In genomic region chr4:76605099-76605563, GRCh38 we compare ENCODE assay signal across 1 cellular context.
TF ChIP-seq lines count a peak whose summit lies in the region.

No MANE protein-coding gene starts in this region.

TF ChIP-seq in WTC11, 78 proteins besides CTCF, POLR2A, EP300 and RAD21 (continued from another document):
- TF ChIP-seq AR (CRISPR knock-in tag; IDR thresholded peaks at IDR 0.05) (no peak), GRHL2 (CRISPR knock-in tag; IDR thresholded peaks at IDR 0.05; ENCODE audit: insufficient replicate concordance, severe bottlenecking) (no peak), USF2 (CRISPR knock-in tag; IDR thresholded peaks at IDR 0.05) (no peak), IRF2 (CRISPR knock-in tag; IDR thresholded peaks at IDR 0.05; ENCODE audit: borderline replicate concordance, low read depth) (no peak), STAT6 (CRISPR knock-in tag; conservative IDR thresholded peaks at IDR 0.05; ENCODE audit: low read depth) (no peak), ZNF425 (CRISPR knock-in tag; conservative IDR thresholded peaks at IDR 0.05) (no peak), MXD4 (CRISPR knock-in tag; IDR thresholded peaks at IDR 0.05; ENCODE audit: borderline replicate concordance) (no peak), ZNF232 (CRISPR knock-in tag; IDR thresholded peaks at IDR 0.05) (no peak)
